ENCODE assay signal across 20 cellular contexts in the genomic region with DNA sequence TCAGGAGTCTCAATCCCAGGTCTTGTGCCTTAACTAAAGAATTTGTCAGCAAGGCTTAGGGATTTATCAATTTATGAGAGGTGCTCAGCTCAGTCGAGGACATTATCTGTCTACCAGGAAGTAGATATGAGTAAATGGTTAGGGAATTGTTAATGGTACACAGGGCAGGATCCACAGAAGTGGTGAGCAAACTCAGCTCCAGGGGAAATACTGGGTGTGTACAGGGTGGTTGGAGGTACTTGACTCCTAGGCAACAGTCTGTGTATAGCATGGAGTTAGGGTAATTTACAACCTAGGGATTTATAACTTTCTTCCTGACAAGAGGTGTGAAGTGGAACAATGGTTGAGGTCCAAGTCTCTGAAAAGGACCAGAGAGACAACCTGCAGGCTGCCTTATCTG.
DNase-seq lines count a peak whose midpoint lies in the region; ATAC-seq lines count a peak whose summit lies in the region.
"Had no signal": no experiment of that assay in that cellular context is flagged by ENCODE, and none has a peak within 500 bp of the region (broad histone marks: within the 10 kb centered on the region; RNA-seq: fewer than 3 reads in every experiment).

No MANE protein-coding gene starts in this region.

- intact Hi-C loops in right cardiac atrium (cut with DNase I) = no loop called here

- ATAC-seq in esophagus mucosa (peak; percentile 76), HG02884 (IDR thresholded peaks at IDR 0.05; ENCODE audit: unreplicated experiment) (no peak), right cardiac atrium (no peak), left lobe of liver (no peak)
- ATAC-seq: activated naive CD4-positive, alpha-beta T cell treated with anti-CD3 and anti-CD28 coated beads, Interleukin-2, amount 50 U/mL, for 72 hours; right lobe of liver had no signal

- DNase-seq in DMS53 (lab: John Stamatoyannopoulos, UW) (peak; percentile 86), NCI-H774 (lab: John Stamatoyannopoulos, UW) (peak; percentile 30), renal cortical epithelial cell (ENCODE audit: low read depth) (peak; percentile 88), right cardiac atrium (no peak), left lobe of liver (ENCODE audit: low spot score) (no peak)
- no peak for DNase-seq in activated T-cell treated with anti-CD3 and anti-CD28 coated beads, Interleukin-2, amount 50 U/mL, for 48 hours
- DNase-seq: activated CD4-positive, alpha-beta T cell treated with anti-CD3 and anti-CD28 coated beads for 4 hours; C1 segment of cervical spinal cord; cerebellar nuclear complex; effector CD8-positive, alpha-beta T cell; GDM1; head of caudate nucleus; NCI-H2081; NCI-H526; right lobe of liver; SHP77 had no signal

- H3K27ac ChIP-seq in right cardiac atrium (ENCODE audit: low read length) = no peak overlapping the region
- H3K27ac ChIP-seq: KMS-11, right lobe of liver had no signal

- no peaks in the 10 kb centered on the region for H3K27me3 ChIP-seq in right cardiac atrium (ENCODE audit: control insufficient read depth, insufficient read depth)
- H3K27me3 ChIP-seq: right lobe of liver had no signal

- no peaks in the 10 kb centered on the region for H3K4me1 ChIP-seq in right cardiac atrium (ENCODE audit: control insufficient read depth, insufficient read depth, low read length)
- H3K4me1 ChIP-seq: right lobe of liver had no signal

- no peak overlapping the region for H3K4me3 ChIP-seq in right cardiac atrium (ENCODE audit: low read length)
- H3K4me3 ChIP-seq: right lobe of liver had no signal

- 28% methylated on average over 1 of the region's 1 CpG for WGBS in right cardiac atrium

- no peaks in the 10 kb centered on the region for H3K9me3 ChIP-seq in right cardiac atrium (ENCODE audit: control insufficient read depth, low read length)
- H3K9me3 ChIP-seq: right lobe of liver had no signal

Comparison
In these comparisons a context has a peak if more than half of its experiments do, and no peak if none do; other contexts are left out.
1. DNase-seq: peak in DMS53 (single experiment), NCI-H774 (single experiment) and renal cortical epithelial cell (single experiment); none in right cardiac atrium (0 of 3), activated T-cell treated with anti-CD3 and anti-CD28 coated beads, Interleukin-2, amount 50 U/mL, for 48 hours (0 of 2) and left lobe of liver (single experiment).